In genomic region chr12:104568881-104569280, GRCh38 we compare ENCODE assay signal across 1 cellular context.
A peak's percentile ranks its signal among the peaks of the same experiment; 100 is the strongest.
TF ChIP-seq lines count a peak whose summit lies in the region.

No MANE protein-coding gene starts in this region.

TF ChIP-seq in K562, 482 proteins besides CTCF, POLR2A, EP300 and RAD21 (continued from another document):
- TF ChIP-seq MECOM (CRISPR knock-in tag; IDR thresholded peaks at IDR 0.05) (no peak), ZNF75A (CRISPR knock-in tag; IDR thresholded peaks at IDR 0.05) (no peak), MXI1 (IDR thresholded peaks at IDR 0.05; ENCODE audit: low read depth, low read length) (no peak), SIRT6 (IDR thresholded peaks at IDR 0.05; ENCODE audit: low read depth, low read length) (no peak), FIP1L1 (IDR thresholded peaks at IDR 0.05; ENCODE audit: low read depth, low read length, poor library complexity, severe bottlenecking) (no peak), E2F4 (CRISPR knock-in tag; IDR thresholded peaks at IDR 0.05; ENCODE audit: low read depth) (no peak), ZKSCAN8 (CRISPR knock-in tag; IDR thresholded peaks at IDR 0.05) (no peak), KDM1A (IDR thresholded peaks at IDR 0.05) (peak in 1 of 2 experiments; percentile 44; a peak in 1 of 4 replicates), POU5F1 (IDR thresholded peaks at IDR 0.05; ENCODE audit: borderline replicate concordance, low read depth, low read length, partially characterized antibody) (no peak), KDM2B (CRISPR knock-in tag; IDR thresholded peaks at IDR 0.05) (no peak), NUFIP1 (IDR thresholded peaks at IDR 0.05; ENCODE audit: partially characterized antibody) (no peak)
- TF ChIP-seq, protein P1, sequence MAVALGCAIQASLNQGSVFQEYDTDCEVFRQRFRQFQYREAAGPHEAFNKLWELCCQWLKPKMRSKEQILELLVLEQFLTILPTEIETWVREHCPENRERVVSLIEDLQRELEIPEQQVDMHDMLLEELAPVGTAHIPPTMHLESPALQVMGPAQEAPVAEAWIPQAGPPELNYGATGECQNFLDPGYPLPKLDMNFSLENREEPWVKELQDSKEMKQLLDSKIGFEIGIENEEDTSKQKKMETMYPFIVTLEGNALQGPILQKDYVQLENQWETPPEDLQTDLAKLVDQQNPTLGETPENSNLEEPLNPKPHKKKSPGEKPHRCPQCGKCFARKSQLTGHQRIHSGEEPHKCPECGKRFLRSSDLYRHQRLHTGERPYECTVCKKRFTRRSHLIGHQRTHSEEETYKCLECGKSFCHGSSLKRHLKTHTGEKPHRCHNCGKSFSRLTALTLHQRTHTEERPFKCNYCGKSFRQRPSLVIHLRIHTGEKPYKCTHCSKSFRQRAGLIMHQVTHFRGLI (CRISPR knock-in tag; IDR thresholded peaks at IDR 0.05): no peak
- TF ChIP-seq, protein P2, sequence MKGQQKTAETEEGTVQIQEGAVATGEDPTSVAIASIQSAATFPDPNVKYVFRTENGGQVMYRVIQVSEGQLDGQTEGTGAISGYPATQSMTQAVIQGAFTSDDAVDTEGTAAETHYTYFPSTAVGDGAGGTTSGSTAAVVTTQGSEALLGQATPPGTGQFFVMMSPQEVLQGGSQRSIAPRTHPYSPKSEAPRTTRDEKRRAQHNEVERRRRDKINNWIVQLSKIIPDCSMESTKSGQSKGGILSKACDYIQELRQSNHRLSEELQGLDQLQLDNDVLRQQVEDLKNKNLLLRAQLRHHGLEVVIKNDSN (CRISPR knock-in tag; IDR thresholded peaks at IDR 0.05): no peak
